18 cellular contexts compared by ENCODE assay signal in the genomic region with DNA sequence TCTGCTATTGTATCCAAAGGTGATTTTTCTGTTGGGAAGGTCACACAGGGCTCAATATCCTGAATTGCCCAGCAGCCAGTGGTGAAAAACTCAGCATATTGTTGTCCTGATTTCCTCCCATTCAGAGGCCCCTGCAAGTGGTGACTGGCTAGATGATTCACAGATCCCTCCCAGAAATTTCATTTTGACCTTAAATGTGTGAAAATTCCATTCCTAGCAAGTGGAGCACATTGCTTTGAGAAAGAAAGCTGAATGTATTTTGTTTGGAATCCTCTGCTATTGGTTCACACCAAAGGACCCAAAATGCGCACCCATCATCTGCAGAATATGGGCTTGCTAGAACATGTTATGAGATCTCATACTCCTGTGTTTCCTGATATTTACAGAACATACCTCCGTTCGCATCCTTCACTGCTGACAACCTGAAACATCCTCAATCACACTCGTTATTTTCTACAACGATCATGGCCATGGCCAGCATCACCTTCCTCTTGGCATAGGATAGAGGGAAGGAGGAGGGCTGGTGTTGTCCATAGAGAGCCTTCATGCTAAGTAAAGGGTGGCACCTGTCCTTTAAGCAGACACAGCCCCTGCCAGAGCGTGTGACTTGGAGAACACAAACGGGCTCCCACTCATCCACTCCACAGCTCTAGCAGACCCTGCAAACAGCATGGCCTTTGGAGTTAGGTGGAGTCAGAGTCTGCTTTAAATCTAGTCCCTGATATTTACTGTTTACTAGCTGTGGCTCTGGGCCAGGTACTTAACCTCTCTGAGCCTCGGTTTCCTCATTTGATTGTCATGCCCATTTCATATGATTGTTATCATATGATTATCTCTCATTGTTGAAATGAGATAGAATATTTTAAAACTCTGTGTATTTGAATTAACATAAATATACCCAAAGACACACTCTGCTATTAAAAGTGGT. TPM values are rescaled to one million over a fixed set of nuclear protein-coding genes. Genes with fewer than 3 reads are reported as not detected.
A peak's percentile ranks its signal among the peaks of the same experiment; 100 is the strongest.
DNase-seq lines count a peak whose midpoint lies in the region; ATAC-seq, FAIRE-seq and TF ChIP-seq lines count a peak whose summit lies in the region.
"Had no signal": no experiment of that assay in that cellular context is flagged by ENCODE, and none has a peak within 500 bp of the region (broad histone marks: within the 10 kb centered on the region; RNA-seq: fewer than 3 reads in every experiment).

No MANE protein-coding gene starts in this region.

- 13% methylated on average over 8 of the region's 8 CpGs for WGBS in HepG2 (ENCODE audit: low lambda C conversion rate)
- 69% methylated on average over 8 of the region's 8 CpGs for WGBS in right lobe of liver (ENCODE audit: insufficient coverage, low coverage, low lambda C conversion rate, missing lambda C conversion rate)

- no peak for TF ChIP-seq RAD21 in HepG2 (CRISPR knock-in tag; IDR thresholded peaks at IDR 0.05)

- ATAC-seq in HepG2 (peak; percentile 61), right lobe of liver (no peak), WTC11 (no peak)
- ATAC-seq: body of pancreas, T-helper 17 cell had no signal

- no peak overlapping the region for H3K9ac ChIP-seq in HepG2 (ENCODE audit: insufficient read depth, low read depth, low read length)

- no peaks in the 10 kb centered on the region for H3K27me3 Mint-ChIP-seq in WTC11 (ENCODE audit: low read depth)
- H3K27me3 Mint-ChIP-seq: activated CD4-positive, alpha-beta T cell treated with anti-CD3 and anti-CD28 coated beads, Interleukin-2, amount 10 ng/mL, durations not matched to agents 7 days and 5 days had no signal

- H3K79me2 ChIP-seq in HepG2 (ENCODE audit: insufficient read depth, low read length), result no peaks in the 10 kb centered on the region

- H3K4me1 ChIP-seq in HepG2 (ENCODE audit: insufficient read depth, low read length) (peaks cover 48% of the 10 kb centered on the region), right lobe of liver (peaks cover 0 to 2% (median 0%) of the 10 kb centered on the region in 4 donors)

- H3K9me3 ChIP-seq in HepG2 (ENCODE audit: low read length) (no peaks in the 10 kb centered on the region), right lobe of liver (no peaks in the 10 kb centered on the region)
- H3K9me3 ChIP-seq: body of pancreas, esophagus muscularis mucosa, vagina had no signal

- no peak overlapping the region for H3K4me3 Mint-ChIP-seq in WTC11
- H3K4me3 Mint-ChIP-seq: activated CD4-positive, alpha-beta T cell treated with anti-CD3 and anti-CD28 coated beads, Interleukin-2, amount 10 ng/mL, durations not matched to agents 7 days and 5 days; T-helper 17 cell had no signal

- H3K27ac ChIP-seq in HepG2 (ENCODE audit: extremely low read length, insufficient read depth, low read length) (no peak overlapping the region), right lobe of liver (no peak overlapping the region)
- H3K27ac ChIP-seq: body of pancreas, esophagus muscularis mucosa, vagina had no signal

- H3K27ac Mint-ChIP-seq in WTC11, result 0 out of 2 replicates have a peak overlapping the region, but pooled peaks have one; percentile 65
- H3K27ac Mint-ChIP-seq: activated CD4-positive, alpha-beta T cell treated with anti-CD3 and anti-CD28 coated beads, Interleukin-2, amount 10 ng/mL, durations not matched to agents 7 days and 5 days; T-helper 17 cell had no signal

- DNase-seq in HepG2 (ENCODE audit: low spot score) (no peak), right lobe of liver (no peak), WTC11 (ENCODE audit: low spot score) (no peak), fibroblast of peridontal ligament (ENCODE audit: extremely low read depth) (peak; percentile 48), stromal cell of bone marrow (ENCODE audit: low read depth) (peak; percentile 34), HuH-7.5 (ENCODE audit: low spot score) (no peak), AML-193 (lab: John Stamatoyannopoulos, UW) (no peak), DMS53 treated with DMSO at 0.1 percent for 48 hours (lab: John Stamatoyannopoulos, UW; ENCODE audit: unreplicated experiment) (no peak)
- DNase-seq: activated CD4-positive, alpha-beta T cell treated with anti-CD3 and anti-CD28 coated beads, Interleukin-2, amount 10 ng/mL, durations not matched to agents 7 days and 5 days; body of pancreas; DND-41; NCI-H2227 treated with DMSO at 0.1 percent for 48 hours; OCI-M1; posterior cingulate gyrus; stimulated activated CD4-positive, alpha-beta T cell treated with anti-CD3 and anti-CD28 coated beads, Interleukin-2, amount 100 ng/mL, for 24 hours; T-helper 17 cell had no signal

- no peaks in the 10 kb centered on the region for H3K9me3 Mint-ChIP-seq in WTC11
- H3K9me3 Mint-ChIP-seq: activated CD4-positive, alpha-beta T cell treated with anti-CD3 and anti-CD28 coated beads, Interleukin-2, amount 10 ng/mL, durations not matched to agents 7 days and 5 days had no signal

- BruUV-seq in HepG2 (replicated peaks; lab: Mats Ljungman, UMichigan), result no TSS peak

- TF ChIP-seq POLR2A in HepG2 (IDR thresholded peaks at IDR 0.05; ENCODE audit: insufficient read depth in 1 of 2, low read depth in 2 of 2, low read length in 2 of 2) (no peak), right lobe of liver (IDR thresholded peaks at IDR 0.05) (no peak)

- H3K4me1 Mint-ChIP-seq in WTC11, result peaks cover 19% of the 10 kb centered on the region

- TF ChIP-seq EP300 in HepG2 (IDR thresholded peaks at IDR 0.05; ENCODE audit: low read depth in 2 of 2, low read length in 2 of 2), result no peak
- TF ChIP-seq EP300 in HepG2 (CRISPR knock-in tag; IDR thresholded peaks at IDR 0.05; ENCODE audit: borderline replicate concordance), result no peak

- POLR2A ChIA-PET in HepG2 (lab: Yijun Ruan, JAX), result interaction anchor here (1.5 kb wide), 1 partner anchor 219 kb away, joined by 4 read pairs; no protein-coding TSS in a partner anchor
- POLR2A ChIA-PET in WTC11 (lab: Charles Lee), result no interaction called here

- no peaks in the 10 kb centered on the region for H3K36me3 Mint-ChIP-seq in WTC11

- H3K36me3 ChIP-seq in HepG2 (replicated peaks in 1 of 2; ENCODE audit: control insufficient read depth in 1 of 2, insufficient read depth in 2 of 2, low read length in 2 of 2), result no peaks in the 10 kb centered on the region
- H3K36me3 ChIP-seq in right lobe of liver, result no peaks in the 10 kb centered on the region
- H3K36me3 ChIP-seq: esophagus muscularis mucosa, vagina had no signal

- H2AFZ ChIP-seq in HepG2 (ENCODE audit: low read length), result peak overlapping the region; percentile 67

- TF ChIP-seq CTCF in HepG2 (CRISPR knock-in tag; IDR thresholded peaks at IDR 0.05), result no peak
- TF ChIP-seq CTCF in right lobe of liver (IDR thresholded peaks at IDR 0.05), result no peak
- TF ChIP-seq CTCF in WTC11 (IDR thresholded peaks at IDR 0.05), result no peak

- FAIRE-seq in HepG2 (lab: Jason Lieb, UNC), result no peak

- H3K27me3 ChIP-seq in HepG2 (ENCODE audit: control insufficient read depth in 1 of 2, insufficient read depth in 2 of 2, low read length in 2 of 2) (peaks cover 0 to 6% of the 10 kb centered on the region in 2 experiments; a peak in 2 of 5 replicates), right lobe of liver (no peaks in the 10 kb centered on the region)
- H3K27me3 ChIP-seq: body of pancreas, esophagus muscularis mucosa, vagina had no signal

- H3K4me2 ChIP-seq in HepG2 (ENCODE audit: low read depth, low read length), result peak overlapping the region; percentile 67

- CTCF ChIA-PET in HepG2 (lab: Yijun Ruan, JAX; ENCODE audit: low intra/inter-chr PET ratio, low total read pairs), result no interaction called here
- CTCF ChIA-PET in WTC11 (lab: Charles Lee), result no interaction called here

- H4K20me1 ChIP-seq in HepG2 (ENCODE audit: insufficient read depth, low read length), result no peaks in the 10 kb centered on the region

- H3K4me3 ChIP-seq in HepG2 (replicated peaks in 1 of 3; ENCODE audit: insufficient read depth in 1 of 3, low read depth in 2 of 3, low read length in 3 of 3) (0 out of 6 replicates have a peak overlapping the region, but pooled peaks of 1 of the 3 experiments have one; percentile 6), right lobe of liver (no peak overlapping the region)
- H3K4me3 ChIP-seq: body of pancreas, esophagus muscularis mucosa, vagina had no signal

- intact Hi-C loops in HepG2 (cut with micrococcal nuclease; ENCODE audit: unreplicated experiment) (no loop called here), right lobe of liver (cut with DNase I) (no loop called here)

- in situ Hi-C loops in HepG2 (cut with HindIII; ENCODE audit: extremely low pct_ligation_motif_present, low pct_unique_long_range_greater_than_20kb), result no loop called here

TF ChIP-seq in WTC11, 78 proteins besides CTCF, POLR2A, EP300 and RAD21 (continues in another document):
- TF ChIP-seq ZNF671 (CRISPR knock-in tag; IDR thresholded peaks at IDR 0.05), result no peak

RNA-seq across cellular contexts. Expression of gene NFAT5, which starts 30.4 kb away (rescaled TPM):
- 20.5 and 49.3 TPM in 2 replicates for total RNA-seq in HepG2 (2016; rRNA removed; fragmentation: Illumina TruSeq; extraction: Trizol)
- 24.3 and 24.8 TPM in 2 replicates for total RNA-seq in HepG2 (2016; cell fraction: cytosol; rRNA removed; fragmentation: Illumina TruSeq; extraction: Trizol; ENCODE audit: low read depth)
- total RNA-seq in HepG2 (2016; cell fraction: insoluble cytoplasmic fraction; rRNA removed; fragmentation: Illumina TruSeq; extraction: Trizol), result 18.4 and 45.8 TPM in 2 replicates
- 11.3 and 13.6 TPM in 2 replicates for total RNA-seq in HepG2 (2016; cell fraction: membrane; rRNA removed; fragmentation: Illumina TruSeq; extraction: Trizol)
- 56.4 and 58.5 TPM in 2 replicates for total RNA-seq in HepG2 (2016; cell fraction: nucleus; rRNA removed; fragmentation: Illumina TruSeq; extraction: Trizol)
- 38.4 and 54.3 TPM in 2 replicates for polyA plus RNA-seq in HepG2 (2011; rRNA removed)
- 16.2 and 21.9 TPM in 2 replicates for polyA plus RNA-seq in HepG2 (2011; cell fraction: cytosol; rRNA removed)
- 40.8 and 43.9 TPM in 2 replicates for polyA plus RNA-seq in HepG2 (2011; cell fraction: nucleus; rRNA removed)
- polyA plus RNA-seq in HepG2 (2012), result 11.1 and 13.6 TPM in 2 replicates
- polyA plus RNA-seq in HepG2 (2016; cell fraction: cytosol; fragmentation: Illumina TruSeq; extraction: Trizol; ENCODE audit: low read depth), result 0.27 and 0.49 TPM in 2 replicates
- 14.9 and 15.4 TPM in 2 replicates for polyA plus RNA-seq in HepG2 (2016; cell fraction: insoluble cytoplasmic fraction; fragmentation: Illumina TruSeq; extraction: Trizol; ENCODE audit: low read depth)
- polyA plus RNA-seq in HepG2 (2016; cell fraction: membrane; fragmentation: Illumina TruSeq; extraction: Trizol; ENCODE audit: low read depth), result 1.1 and 1.6 TPM in 2 replicates
- polyA plus RNA-seq in HepG2 (2016; cell fraction: nucleus; fragmentation: Illumina TruSeq; extraction: Trizol; ENCODE audit: insufficient read depth, low read depth), result 44.4 and 51.2 TPM in 2 replicates
- polyA minus RNA-seq in HepG2 (2011; rRNA and poly(A)+ RNA removed; ENCODE audit: low replicate concordance), result 42.0 and 124 TPM in 2 replicates
- polyA minus RNA-seq in HepG2 (2011; cell fraction: cytosol; rRNA and poly(A)+ RNA removed), result 77.0 and 77.2 TPM in 2 replicates
- polyA minus RNA-seq in HepG2 (2011; cell fraction: nucleus; rRNA and poly(A)+ RNA removed), result 142 and 175 TPM in 2 replicates
- 10 to 100 TPM; 10.3 to 19.6 (median 14.8) TPM for total RNA-seq in right lobe of liver
- 23.2 to 23.7 TPM (median 23.5 TPM) in 3 replicates for total RNA-seq in WTC11 (2021)

Comparison
In these comparisons a context has a peak if more than half of its experiments do, and no peak if none do; other contexts are left out.
1. DNase-seq: peak in fibroblast of peridontal ligament (single experiment) and stromal cell of bone marrow (single experiment); none in HepG2 (single experiment), right lobe of liver (0 of 3), WTC11 (single experiment), HuH-7.5 (single experiment), AML-193 (0 of 2) and DMS53 treated with DMSO at 0.1 percent for 48 hours (single experiment).